In the genomic region with DNA sequence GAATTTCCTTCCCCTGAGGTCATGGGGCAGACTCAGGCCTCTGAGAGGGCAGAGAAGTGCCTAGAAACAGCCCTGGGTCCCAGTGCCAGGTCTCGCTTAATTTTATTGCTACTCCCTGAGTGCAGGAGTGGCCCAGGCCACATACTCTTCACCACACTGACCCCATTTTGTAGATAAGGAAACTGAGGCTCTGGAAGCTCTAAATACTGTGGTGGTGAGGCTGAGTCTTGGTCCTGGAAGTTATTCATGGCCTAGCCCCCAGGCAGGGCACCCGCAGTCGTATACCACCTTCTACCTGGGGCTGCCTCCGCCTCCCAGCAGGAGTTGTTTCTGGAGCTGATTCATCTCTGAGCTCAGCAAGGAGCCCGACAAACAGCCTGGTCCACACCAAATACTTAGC, we compare ENCODE assay signal across 1 cellular context.
TF ChIP-seq lines count a peak whose summit lies in the region.

No MANE protein-coding gene starts in this region.

TF ChIP-seq in liver, 16 proteins besides CTCF, POLR2A, EP300 and RAD21 (continued from another document):
- TF ChIP-seq, protein P1, sequence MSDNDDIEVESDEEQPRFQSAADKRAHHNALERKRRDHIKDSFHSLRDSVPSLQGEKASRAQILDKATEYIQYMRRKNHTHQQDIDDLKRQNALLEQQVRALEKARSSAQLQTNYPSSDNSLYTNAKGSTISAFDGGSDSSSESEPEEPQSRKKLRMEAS (IDR thresholded peaks at IDR 0.05), result no peak
- TF ChIP-seq FOXA2 (IDR thresholded peaks at IDR 0.05), result no peak
- TF ChIP-seq, protein P2, sequence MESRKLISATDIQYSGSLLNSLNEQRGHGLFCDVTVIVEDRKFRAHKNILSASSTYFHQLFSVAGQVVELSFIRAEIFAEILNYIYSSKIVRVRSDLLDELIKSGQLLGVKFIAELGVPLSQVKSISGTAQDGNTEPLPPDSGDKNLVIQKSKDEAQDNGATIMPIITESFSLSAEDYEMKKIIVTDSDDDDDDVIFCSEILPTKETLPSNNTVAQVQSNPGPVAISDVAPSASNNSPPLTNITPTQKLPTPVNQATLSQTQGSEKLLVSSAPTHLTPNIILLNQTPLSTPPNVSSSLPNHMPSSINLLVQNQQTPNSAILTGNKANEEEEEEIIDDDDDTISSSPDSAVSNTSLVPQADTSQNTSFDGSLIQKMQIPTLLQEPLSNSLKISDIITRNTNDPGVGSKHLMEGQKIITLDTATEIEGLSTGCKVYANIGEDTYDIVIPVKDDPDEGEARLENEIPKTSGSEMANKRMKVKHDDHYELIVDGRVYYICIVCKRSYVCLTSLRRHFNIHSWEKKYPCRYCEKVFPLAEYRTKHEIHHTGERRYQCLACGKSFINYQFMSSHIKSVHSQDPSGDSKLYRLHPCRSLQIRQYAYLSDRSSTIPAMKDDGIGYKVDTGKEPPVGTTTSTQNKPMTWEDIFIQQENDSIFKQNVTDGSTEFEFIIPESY (IDR thresholded peaks at IDR 0.05), result no peak
- TF ChIP-seq FOXA1 (IDR thresholded peaks at IDR 0.05), result no peak
- no peak for TF ChIP-seq EGR1 (IDR thresholded peaks at IDR 0.05; ENCODE audit: low read depth in 2 of 2)
- TF ChIP-seq SP1 (IDR thresholded peaks at IDR 0.05), result no peak
- no peak for TF ChIP-seq HNF4A (conservative IDR thresholded peaks at IDR 0.05)
- TF ChIP-seq, protein P3, sequence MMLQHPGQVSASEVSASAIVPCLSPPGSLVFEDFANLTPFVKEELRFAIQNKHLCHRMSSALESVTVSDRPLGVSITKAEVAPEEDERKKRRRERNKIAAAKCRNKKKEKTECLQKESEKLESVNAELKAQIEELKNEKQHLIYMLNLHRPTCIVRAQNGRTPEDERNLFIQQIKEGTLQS (IDR thresholded peaks at IDR 0.05), result no peak
- no peak for TF ChIP-seq GABPA (IDR thresholded peaks at IDR 0.05 in 1 of 2, conservative IDR thresholded peaks at IDR 0.05 in 1 of 2)
- TF ChIP-seq RXRA (IDR thresholded peaks at IDR 0.05), result no peak
- no peak for TF ChIP-seq YY1 (IDR thresholded peaks at IDR 0.05)
- TF ChIP-seq JUND (IDR thresholded peaks at IDR 0.05), result no peak
